17 cellular contexts compared by ENCODE assay signal in the genomic region with DNA sequence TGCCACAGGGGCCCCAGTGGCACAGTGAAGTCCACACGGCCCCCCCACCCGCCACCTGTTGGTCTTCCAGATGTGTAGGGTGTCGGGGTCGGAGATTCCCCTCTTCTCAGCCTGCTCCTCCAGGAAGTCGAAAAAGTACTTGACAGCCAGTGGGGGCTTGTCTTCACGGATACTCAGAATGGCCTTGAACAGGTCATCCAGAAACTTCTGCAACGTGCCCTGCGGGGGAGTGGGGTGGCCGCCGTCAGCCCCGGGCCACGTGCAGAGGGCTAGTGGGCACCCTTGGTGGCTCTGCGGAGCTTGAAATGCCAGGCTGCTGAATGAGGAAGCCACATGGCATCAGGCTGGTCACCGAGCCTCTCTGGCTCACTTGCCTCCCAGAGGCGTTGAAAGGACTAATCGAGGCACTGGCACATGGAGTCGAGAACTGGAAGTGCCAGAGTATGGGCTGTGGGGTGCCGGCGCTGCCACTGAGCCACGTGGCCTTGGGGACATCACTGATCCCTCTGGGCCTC. TPM values are rescaled to one million over a fixed set of nuclear protein-coding genes. Genes with fewer than 3 reads are reported as not detected.
A peak's percentile ranks its signal among the peaks of the same experiment; 100 is the strongest.
DNase-seq lines count a peak whose midpoint lies in the region; TF ChIP-seq lines count a peak whose summit lies in the region.
"Had no signal": no experiment of that assay in that cellular context is flagged by ENCODE, and none has a peak within 500 bp of the region (broad histone marks: within the 10 kb centered on the region; RNA-seq: fewer than 3 reads in every experiment).

No MANE protein-coding gene starts in this region.

- H3K9ac ChIP-seq in GM23248 (no peak overlapping the region), mucosa of rectum (ENCODE audit: low read depth in 1 of 2, low read length in 2 of 2) (no peak overlapping the region)

- in situ Hi-C loops in GM23248 (cut with MboI), result no loop called here

- 84% methylated on average over 20 of the region's 20 CpGs for WGBS in GM23248 (ENCODE audit: low coverage in 1 of 2, low lambda C conversion rate in 2 of 2, missing lambda C conversion rate in 2 of 2), 2 experiments

- H3K9me3 ChIP-seq in GM23248 (ENCODE audit: low read depth) (no peaks in the 10 kb centered on the region), ascending aorta (no peaks in the 10 kb centered on the region), mucosa of rectum (ENCODE audit: control insufficient read depth in 2 of 2, low read length in 2 of 2) (no peaks in the 10 kb centered on the region)

- H4K20me1 ChIP-seq in GM23248 (ENCODE audit: insufficient read depth), result no peaks in the 10 kb centered on the region

- intact Hi-C loops in ascending aorta (cut with DNase I), result loop anchor here (2.0 to 5.0 kb wide), 4 partner anchors 37 to 117 kb away; a partner anchor contains a TSS

- H3K27ac ChIP-seq in GM23248 (peak overlapping the region; percentile 91), ascending aorta (peak overlapping the region; percentile 91 to 93), mucosa of rectum (ENCODE audit: low read depth in 2 of 2, low read length in 2 of 2) (peak overlapping the region; percentile 63 to 70), temporal lobe (ENCODE audit: low read depth, low read length) (peak overlapping the region; percentile 36)

- H2AFZ ChIP-seq in GM23248, result no peak overlapping the region

- 0 out of 2 replicates have a peak overlapping the region, but pooled peaks have one; percentile 55 for H3K4me3 ChIP-seq in GM23248
- H3K4me3 ChIP-seq in ascending aorta, result no peak overlapping the region
- no peak overlapping the region for H3K4me3 ChIP-seq in mucosa of rectum (ENCODE audit: low read length in 2 of 2)

- H3F3A ChIP-seq in GM23248 (ENCODE audit: insufficient read depth), result peaks cover 29% of the 10 kb centered on the region; the same call in 1 of the 2 replicates

- H3K4me1 ChIP-seq in GM23248 (ENCODE audit: insufficient read depth), result peaks cover 36% of the 10 kb centered on the region
- peaks cover 29 to 67% of the 10 kb centered on the region in 2 donors for H3K4me1 ChIP-seq in ascending aorta
- H3K4me1 ChIP-seq in mucosa of rectum (ENCODE audit: control insufficient read depth in 2 of 2, insufficient read depth in 2 of 2, low read length in 2 of 2), result peaks cover 6 to 7% of the 10 kb centered on the region in 2 donors

- no peak for DNase-seq in GM23248
- DNase-seq in ascending aorta (ENCODE audit: low spot score in 2 of 2), result no peak
- no peak for DNase-seq in COLO829 (ENCODE audit: low spot score)
- no peak for DNase-seq in UCSD-AML1 (lab: John Stamatoyannopoulos, UW; ENCODE audit: unreplicated experiment)
- no peak for DNase-seq in NCI-H2227 (lab: John Stamatoyannopoulos, UW; ENCODE audit: unreplicated experiment)
- DNase-seq: activated CD4-positive, alpha-beta T cell treated with anti-CD3 and anti-CD28 coated beads for 4 hours; activated CD8-positive, alpha-beta memory T cell treated with anti-CD3 and anti-CD28 coated beads, Interleukin-2, amount 50 U/mL, for 48 hours; activated naive CD4-positive, alpha-beta T cell treated with anti-CD3 and anti-CD28 coated beads, Interleukin-2, amount 10 ng/mL, durations not matched to agents 7 days and 5 days; CD4-positive, CD25-positive, alpha-beta regulatory T cell; NCI-H2081; NCI-H69; occipital lobe; stimulated activated CD4-positive, alpha-beta T cell treated with anti-CD3 and anti-CD28 coated beads, Interleukin-15, amount 100 ng/mL, for 24 hours had no signal

- H3K4me2 ChIP-seq in GM23248 (ENCODE audit: unreplicated experiment), result peak overlapping the region; percentile 89

- no peaks in the 10 kb centered on the region for H3K79me2 ChIP-seq in GM23248 (ENCODE audit: insufficient read depth)

- H3K27me3 ChIP-seq in GM23248 (replicated peaks; ENCODE audit: insufficient read depth), result no peaks in the 10 kb centered on the region
- no peaks in the 10 kb centered on the region for H3K27me3 ChIP-seq in ascending aorta
- H3K27me3 ChIP-seq in mucosa of rectum (ENCODE audit: control insufficient read depth in 2 of 2, insufficient read depth in 2 of 2, low read length in 2 of 2), result no peaks in the 10 kb centered on the region

- H3K36me3 ChIP-seq in GM23248 (ENCODE audit: low read depth) (peaks cover 4% of the 10 kb centered on the region; the same call in 1 of the 2 replicates), ascending aorta (peaks cover 20 to 44% of the 10 kb centered on the region in 2 donors), mucosa of rectum (ENCODE audit: control insufficient read depth in 2 of 2, insufficient read depth in 2 of 2, low read length in 2 of 2) (peaks cover 3 to 12% of the 10 kb centered on the region in 2 donors)

- H3K9me2 ChIP-seq in GM23248 (ENCODE audit: insufficient read depth), result no peaks in the 10 kb centered on the region

- TF ChIP-seq CTCF in ascending aorta (IDR thresholded peaks at IDR 0.05), result no peak

RNA-seq across cellular contexts. Expression of a gene that starts 16.6 kb away (rescaled TPM):
- total RNA-seq in GM23248 (2014; rRNA removed; shearing (Covaris generic)), result not detected in 2 replicates
- polyA plus RNA-seq in GM23248 (2016; fragmentation: Nextera tagmentation; extraction: Ambion mirVana), result not detected in 2 replicates
- total RNA-seq in ascending aorta (not detected), temporal lobe (not detected)
- total RNA-seq: CD4-positive, CD25-positive, alpha-beta regulatory T cell; mesothelial cell of epicardium; occipital lobe; T-helper 2 cell treated with Interferon-gamma antibody and Interleukin-4, amounts not matched to agents 100 ng/mL and 5 ng/mL, for 36 hours had no signal
- polyA plus RNA-seq: CD4-positive, CD25-positive, alpha-beta regulatory T cell had no signal

RNA-seq across cellular contexts. Expression of a gene that starts 31.2 kb away (rescaled TPM):
- total RNA-seq in GM23248 (2014; rRNA removed; shearing (Covaris generic)), result not detected in 2 replicates
- not detected in 2 replicates for polyA plus RNA-seq in GM23248 (2016; fragmentation: Nextera tagmentation; extraction: Ambion mirVana)
- total RNA-seq in ascending aorta, result not detected
- not detected for total RNA-seq in temporal lobe
- total RNA-seq: CD4-positive, CD25-positive, alpha-beta regulatory T cell; occipital lobe; T-helper 2 cell treated with Interferon-gamma antibody and Interleukin-4, amounts not matched to agents 100 ng/mL and 5 ng/mL, for 36 hours had no signal
- polyA plus RNA-seq: CD4-positive, CD25-positive, alpha-beta regulatory T cell had no signal

RNA-seq across cellular contexts. Expression of a gene that starts 46.9 kb away (rescaled TPM):
- total RNA-seq in GM23248 (2014; rRNA removed; shearing (Covaris generic)), result 67.2 and 83.0 TPM in 2 replicates
- polyA plus RNA-seq in GM23248 (2016; fragmentation: Nextera tagmentation; extraction: Ambion mirVana), result 35.7 and 37.4 TPM in 2 replicates
- 407 TPM for total RNA-seq in ascending aorta
- 24.1 TPM for total RNA-seq in temporal lobe

Comparison
In these comparisons a context has a peak if more than half of its experiments do, and no peak if none do; other contexts are left out.
1. H3K27ac ChIP-seq: peak in every context shown above with its lines; median percentile 92 in ascending aorta; 91 in GM23248; 66 in mucosa of rectum; 36 in temporal lobe.